ENCODE assay signal across 2 cellular contexts in genomic region chr2:127715778-127716449, GRCh38.
TF ChIP-seq lines count a peak whose summit lies in the region.

No MANE protein-coding gene starts in this region.

TF ChIP-seq in HEK293, 187 proteins besides CTCF, POLR2A, EP300 and RAD21 (continued from another document):
- peak; percentile 33; the same call in 1 of the 2 replicates for TF ChIP-seq PRDM1 (tag by site-specific recombination; IDR thresholded peaks at IDR 0.05)

TF ChIP-seq in GM12878, 131 proteins besides CTCF, POLR2A, EP300 and RAD21 (continued from another document):
- TF ChIP-seq NBN (IDR thresholded peaks at IDR 0.05) (no peak), RB1 (IDR thresholded peaks at IDR 0.05; ENCODE audit: borderline replicate concordance) (no peak), NR2C1 (IDR thresholded peaks at IDR 0.05) (no peak), CUX1 (IDR thresholded peaks at IDR 0.05; ENCODE audit: insufficient replicate concordance, low read depth, low read length) (no peak)
